28 cellular contexts compared by ENCODE assay signal in genomic region chr22:23556026-23556620, GRCh38. TPM values are rescaled to one million over a fixed set of nuclear protein-coding genes. Genes with fewer than 3 reads are reported as not detected.
"Had no signal": no experiment of that assay in that cellular context is flagged by ENCODE, and none has a peak within 500 bp of the region (broad histone marks: within the 10 kb centered on the region; RNA-seq: fewer than 3 reads in every experiment).

No MANE protein-coding gene starts in this region.

- H3K27ac Mint-ChIP-seq: activated CD4-positive, alpha-beta T cell treated with anti-CD3 and anti-CD28 coated beads, Interleukin-2, amount 10 ng/mL, durations not matched to agents 7 days and 5 days; activated CD8-positive, alpha-beta T cell treated with anti-CD3 and anti-CD28 coated beads for 36 hours; activated naive CD8-positive, alpha-beta T cell treated with anti-CD3 and anti-CD28 coated beads for 36 hours; activated T-helper 1 cell treated with anti-CD3 and anti-CD28 coated beads, Interleukin-12 subunit alpha, Interleukin-12 subunit beta, Interleukin-2, Interleukin-4 antibody, amounts not matched to agents 30 ng/mL and 10 ng/mL and 1 ng/mL, durations not matched to agents 14 hours and 24 hours and 36 hours had no signal

- H3K36me3 ChIP-seq: lower lobe of right lung, right lobe of liver, thyroid gland had no signal

- DNase-seq: activated CD4-positive, alpha-beta T cell treated with anti-CD3 and anti-CD28 coated beads, Interleukin-2, amount 10 ng/mL, durations not matched to agents 7 days and 5 days; activated CD8-positive, alpha-beta T cell treated with anti-CD3 and anti-CD28 coated beads for 36 hours; activated naive CD8-positive, alpha-beta T cell treated with anti-CD3 and anti-CD28 coated beads for 36 hours; effector memory CD4-positive, alpha-beta T cell; foreskin keratinocyte; lower lobe of right lung; mesendoderm; naive B cell; nucleus accumbens; small intestine; stimulated activated CD4-positive, alpha-beta T cell treated with anti-CD3 and anti-CD28 coated beads, Interleukin-15, amount 100 ng/mL, for 24 hours; stimulated activated naive CD4-positive, alpha-beta T cell; T-helper 2 cell; thyroid gland had no signal

- H3K27me3 ChIP-seq: foreskin keratinocyte, right lobe of liver, thyroid gland had no signal

- H3K4me1 Mint-ChIP-seq: activated CD4-positive, alpha-beta T cell treated with anti-CD3 and anti-CD28 coated beads, Interleukin-2, amount 10 ng/mL, durations not matched to agents 7 days and 5 days; activated naive CD8-positive, alpha-beta T cell treated with anti-CD3 and anti-CD28 coated beads for 36 hours; central memory CD8-positive, alpha-beta T cell; naive B cell had no signal

- H2AFZ ChIP-seq: parathyroid adenoma had no signal

- H3K4me3 Mint-ChIP-seq: activated CD4-positive, alpha-beta T cell treated with anti-CD3 and anti-CD28 coated beads, Interleukin-2, amount 10 ng/mL, durations not matched to agents 7 days and 5 days; activated CD8-positive, alpha-beta T cell treated with anti-CD3 and anti-CD28 coated beads for 36 hours; activated naive CD8-positive, alpha-beta T cell treated with anti-CD3 and anti-CD28 coated beads for 36 hours; activated T-helper 1 cell treated with anti-CD3 and anti-CD28 coated beads, Interleukin-12 subunit alpha, Interleukin-12 subunit beta, Interleukin-2, Interleukin-4 antibody, amounts not matched to agents 30 ng/mL and 10 ng/mL and 1 ng/mL, durations not matched to agents 14 hours and 24 hours and 36 hours; central memory CD8-positive, alpha-beta T cell had no signal

- H3K4me1 ChIP-seq: foreskin keratinocyte, lower lobe of right lung, parathyroid adenoma, right lobe of liver had no signal

- H3K9me3 ChIP-seq: lower lobe of right lung, right lobe of liver, thyroid gland had no signal

- H3K27ac ChIP-seq: foreskin keratinocyte, lower lobe of right lung, parathyroid adenoma, right lobe of liver, thyroid gland, VCaP had no signal

- H3K79me2 ChIP-seq: parathyroid adenoma had no signal

- H3K9me3 Mint-ChIP-seq: activated CD4-positive, alpha-beta T cell treated with anti-CD3 and anti-CD28 coated beads, Interleukin-2, amount 10 ng/mL, durations not matched to agents 7 days and 5 days; activated CD8-positive, alpha-beta T cell treated with anti-CD3 and anti-CD28 coated beads for 36 hours; activated naive CD8-positive, alpha-beta T cell treated with anti-CD3 and anti-CD28 coated beads for 36 hours; activated T-helper 1 cell treated with anti-CD3 and anti-CD28 coated beads, Interleukin-12 subunit alpha, Interleukin-12 subunit beta, Interleukin-2, Interleukin-4 antibody, amounts not matched to agents 30 ng/mL and 10 ng/mL and 1 ng/mL, durations not matched to agents 14 hours and 24 hours and 36 hours; central memory CD8-positive, alpha-beta T cell; naive B cell had no signal

- ATAC-seq: activated CD4-positive, CD25-positive, alpha-beta regulatory T cell treated with anti-CD3 and anti-CD28 coated beads, Interleukin-2, amount 50 U/mL, for 24 hours; activated CD8-positive, alpha-beta T cell treated with anti-CD3 and anti-CD28 coated beads for 36 hours; foreskin keratinocyte; lower lobe of right lung had no signal

- H3K36me3 Mint-ChIP-seq: activated naive CD8-positive, alpha-beta T cell treated with anti-CD3 and anti-CD28 coated beads for 36 hours; naive B cell had no signal

- H3K27me3 Mint-ChIP-seq: activated CD8-positive, alpha-beta T cell treated with anti-CD3 and anti-CD28 coated beads for 36 hours had no signal

- H3K4me3 ChIP-seq: lower lobe of right lung, right lobe of liver, thyroid gland had no signal

RNA-seq across cellular contexts. Expression of gene IGLL1, which starts 24.0 kb away (rescaled TPM):
- total RNA-seq: activated CD4-positive, alpha-beta T cell treated with anti-CD3 and anti-CD28 coated beads, Interleukin-2, amount 10 ng/mL, durations not matched to agents 7 days and 5 days; activated CD8-positive, alpha-beta T cell treated with anti-CD3 and anti-CD28 coated beads for 36 hours; activated naive CD8-positive, alpha-beta T cell treated with anti-CD3 and anti-CD28 coated beads for 36 hours; activated T-helper 1 cell treated with anti-CD3 and anti-CD28 coated beads, Interleukin-12 subunit alpha, Interleukin-12 subunit beta, Interleukin-2, Interleukin-4 antibody, amounts not matched to agents 30 ng/mL and 10 ng/mL and 1 ng/mL, durations not matched to agents 14 hours and 24 hours and 36 hours; astrocyte; dermis microvascular lymphatic vessel endothelial cell; foreskin keratinocyte; glomerular endothelial cell; kidney; lower lobe of right lung; mucosa of gallbladder; right lobe of liver; thyroid gland; ureter had no signal
- polyA plus RNA-seq: esophagus, foreskin keratinocyte, neural cell, small intestine had no signal
